Comparison of ENCODE assay signal across 8 cellular contexts in the genomic region with DNA sequence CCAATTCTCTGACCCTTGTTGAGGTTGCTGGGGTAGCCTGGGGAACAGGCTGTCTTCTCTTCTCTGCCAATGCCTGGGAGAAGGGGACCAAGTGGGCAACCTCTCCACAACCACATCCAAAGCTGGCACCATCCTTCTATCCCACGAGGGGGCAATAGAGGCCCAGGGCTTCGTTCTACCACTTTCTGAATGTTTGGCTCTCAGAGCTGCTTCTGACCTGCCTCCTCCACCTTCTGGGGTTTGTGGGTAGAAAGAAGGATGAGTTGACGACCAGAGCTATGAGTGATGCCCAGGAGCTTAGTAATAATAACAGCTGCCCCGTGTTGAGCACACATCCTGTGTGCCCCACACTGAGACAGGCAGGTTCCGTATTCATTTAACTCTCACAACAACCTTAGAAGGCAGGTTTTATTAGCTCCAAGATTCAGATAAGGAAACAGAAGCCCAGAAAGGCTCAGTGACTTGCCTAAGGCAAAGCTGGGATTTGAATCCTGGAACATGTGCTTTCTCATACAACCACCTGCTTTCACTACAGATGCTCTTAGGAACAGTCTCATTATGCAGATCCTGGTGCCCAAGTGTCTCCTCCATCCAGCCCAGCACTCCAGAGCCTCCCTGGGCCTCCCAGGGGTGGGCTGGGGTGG. TPM values are rescaled to one million over a fixed set of nuclear protein-coding genes. Genes with fewer than 3 reads are reported as not detected.
DNase-seq lines count a peak whose midpoint lies in the region; ATAC-seq and TF ChIP-seq lines count a peak whose summit lies in the region.

No MANE protein-coding gene starts in this region.

- TF ChIP-seq POLR2A in tibial nerve (IDR thresholded peaks at IDR 0.05) = no peak

- CTCF ChIA-PET in HEK293T (lab: Yijun Ruan, JAX) = interaction anchor here (0.7 to 1.7 kb wide), 29 partner anchors 8 to 188 kb away, joined by 3 to 17 read pairs (median 4); partner anchors contain the start of genes RNF43 and SUPT4H1

- POLR2A ChIA-PET in HEK293T (lab: Yijun Ruan, JAX) = interaction anchor here (1.0 to 1.8 kb wide), 5 partner anchors 27 to 201 kb away, joined by 3 to 27 read pairs (median 6); partner anchors contain the start of genes RNF43 and SUPT4H1
- POLR2A ChIA-PET in naive thymus-derived CD8-positive, alpha-beta T cell (lab: Charles Lee) = interaction anchor here (0.6 to 27.5 kb wide), 11 partner anchors 9 to 257 kb away, joined by 3 to 1631 read pairs (median 3); partner anchors contain the start of genes HSF5, RNF43, SUPT4H1 and TSPOAP1

- H3K4me3 ChIP-seq in tibial nerve = no peak overlapping the region

- TF ChIP-seq EP300 in tibial nerve (IDR thresholded peaks at IDR 0.05) = no peak

- WGBS in tibial nerve, 2 donors = 33 to 35% methylated on average over 5 of the region's 5 CpGs

- no peaks in the 10 kb centered on the region for H3K9me3 ChIP-seq in tibial nerve

- peak overlapping the region in 6 of 10 donors; percentile 16 to 57 (median 37) for H3K4me3 Mint-ChIP-seq in naive thymus-derived CD8-positive, alpha-beta T cell

- no peaks in the 10 kb centered on the region for H3K27me3 Mint-ChIP-seq in naive thymus-derived CD8-positive, alpha-beta T cell

- H3K36me3 Mint-ChIP-seq in naive thymus-derived CD8-positive, alpha-beta T cell = peaks cover 0 to 6% (median 0%) of the 10 kb centered on the region in 3 donors

- H3K9me3 Mint-ChIP-seq in naive thymus-derived CD8-positive, alpha-beta T cell = no peaks in the 10 kb centered on the region

- peak; percentile 97 for ATAC-seq in naive thymus-derived CD8-positive, alpha-beta T cell
- no peak for ATAC-seq in GM21360 (IDR thresholded peaks at IDR 0.05; ENCODE audit: unreplicated experiment)

- peak in 4 of 5 experiments; percentile 11 to 68 (median 40) for TF ChIP-seq CTCF in tibial nerve (IDR thresholded peaks at IDR 0.05)

- DNase-seq in GDM1 (lab: John Stamatoyannopoulos, UW) (peak; percentile 67), HEK293T (ENCODE audit: extremely low spot score) (peak; percentile 81), NCI-H2227 (lab: John Stamatoyannopoulos, UW; ENCODE audit: unreplicated experiment) (peak; percentile 42), ecto neural progenitor cell (ENCODE audit: low spot score) (peak; percentile 77), tibial nerve (ENCODE audit: low spot score in 2 of 2) (no peak)
- peak; percentile 50 to 61 for DNase-seq in activated CD4-positive, alpha-beta T cell treated with anti-CD3 and anti-CD28 coated beads for 24 hours (ENCODE audit: low read depth in 2 of 2)
- DNase-seq in naive thymus-derived CD8-positive, alpha-beta T cell = peak; percentile 44 to 88 (median 72)

- H3K4me1 ChIP-seq in tibial nerve = no peaks in the 10 kb centered on the region

- peak overlapping the region; percentile 46 to 95 (median 89) for H3K27ac Mint-ChIP-seq in naive thymus-derived CD8-positive, alpha-beta T cell

- no peaks in the 10 kb centered on the region for H3K27me3 ChIP-seq in tibial nerve

- H3K4me1 Mint-ChIP-seq in naive thymus-derived CD8-positive, alpha-beta T cell = peaks cover 10 to 20% (median 15%) of the 10 kb centered on the region in 4 donors

- H3K36me3 ChIP-seq in tibial nerve = peaks cover 0 to 31% (median 0%) of the 10 kb centered on the region in 3 donors

- H3K27ac ChIP-seq in tibial nerve = no peak overlapping the region

TF ChIP-seq in HEK293T, 16 proteins besides CTCF, POLR2A, EP300 and RAD21:
- TF ChIP-seq ZNF384 (IDR thresholded peaks at IDR 0.05) (no peak), LEF1 (IDR thresholded peaks at IDR 0.05; ENCODE audit: borderline replicate concordance) (no peak), ARNT (IDR thresholded peaks at IDR 0.05) (no peak), SUZ12 (IDR thresholded peaks at IDR 0.05) (no peak), TARDBP (IDR thresholded peaks at IDR 0.05) (no peak), FOXK2 (IDR thresholded peaks at IDR 0.05) (no peak)

RNA-seq across cellular contexts. Expression of gene TSPOAP1, which starts 11.1 kb away (rescaled TPM):
- total RNA-seq in naive thymus-derived CD8-positive, alpha-beta T cell = 10 to 100 TPM; 15.2 to 15.4 TPM
- polyA plus RNA-seq in naive thymus-derived CD8-positive, alpha-beta T cell = 1 to 10 TPM in 2 of 3 donors, under 1 TPM in 1; 0.43 to 1.9 (median 1.5) TPM
- 10 to 100 TPM; 11.4 to 16.3 (median 13.0) TPM for total RNA-seq in tibial nerve

RNA-seq across cellular contexts. Expression of gene SUPT4H1, which starts 34.5 kb away (rescaled TPM):
- 10 to 100 TPM; 58.2 to 65.9 TPM for total RNA-seq in naive thymus-derived CD8-positive, alpha-beta T cell
- 10 to 100 TPM; 63.7 to 97.4 (median 76.1) TPM for polyA plus RNA-seq in naive thymus-derived CD8-positive, alpha-beta T cell
- 10 to 100 TPM; 34.5 to 38.0 (median 35.2) TPM for total RNA-seq in tibial nerve

RNA-seq across cellular contexts. Expression of gene MPO, which starts 36.8 kb away (rescaled TPM):
- not detected for total RNA-seq in naive thymus-derived CD8-positive, alpha-beta T cell
- polyA plus RNA-seq in naive thymus-derived CD8-positive, alpha-beta T cell = not detected
- total RNA-seq in tibial nerve = not detected

Comparison
In these comparisons a context has a peak if more than half of its experiments do, and no peak if none do; other contexts are left out.
1. DNase-seq: peak in GDM1 (single experiment), HEK293T (single experiment), NCI-H2227 (single experiment), activated CD4-positive, alpha-beta T cell treated with anti-CD3 and anti-CD28 coated beads for 24 hours (2 of 2), ecto neural progenitor cell (single experiment) and naive thymus-derived CD8-positive, alpha-beta T cell (10 of 10); none in tibial nerve (0 of 2).